ENCODE assay signal across 18 cellular contexts in the genomic region with DNA sequence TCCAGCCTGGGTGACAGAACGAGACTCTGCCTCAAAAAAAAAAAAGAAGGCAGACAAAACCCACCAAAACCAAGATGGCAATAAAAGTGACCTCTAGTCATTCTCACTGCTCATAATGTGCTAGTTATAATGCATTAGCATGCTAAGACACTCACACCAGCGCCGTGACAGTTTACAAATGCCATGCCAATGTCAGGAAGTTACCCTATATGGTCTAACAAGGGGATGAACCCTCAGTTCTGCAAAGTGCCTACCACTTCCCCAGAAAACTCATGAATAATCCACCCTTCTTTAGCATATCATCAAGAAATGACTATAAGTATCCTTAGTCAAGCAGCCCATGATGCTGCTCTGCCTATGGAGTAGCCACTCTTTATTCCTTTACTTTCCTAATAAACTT. TPM values are rescaled to one million over a fixed set of nuclear protein-coding genes. Genes with fewer than 3 reads are reported as not detected.
DNase-seq lines count a peak whose midpoint lies in the region; ATAC-seq and TF ChIP-seq lines count a peak whose summit lies in the region.
"Had no signal": no experiment of that assay in that cellular context is flagged by ENCODE, and none has a peak within 500 bp of the region (broad histone marks: within the 10 kb centered on the region; RNA-seq: fewer than 3 reads in every experiment).

No MANE protein-coding gene starts in this region.

- H3K4me2 ChIP-seq in BLaER1: no peak overlapping the region; the same call in 1 of the 2 replicates
- H3K4me2 ChIP-seq: PC-9 had no signal

- intact Hi-C loops in CD14-positive monocyte (cut with micrococcal nuclease): loop anchor here (10.0 kb wide), 4 partner anchors 106 to 796 kb away; a partner anchor contains a TSS

- H3K9ac ChIP-seq in BLaER1: no peak overlapping the region
- H3K9ac ChIP-seq: GM23248 had no signal

- H3K9me3 Mint-ChIP-seq in CD14-positive monocyte: no peaks in the 10 kb centered on the region

- no peaks in the 10 kb centered on the region for H3K36me3 Mint-ChIP-seq in CD14-positive monocyte

- H3K4me3 Mint-ChIP-seq in CD14-positive monocyte: no peak overlapping the region

- H3K27ac Mint-ChIP-seq in CD14-positive monocyte: peak overlapping the region in 6 of 7 donors; percentile 49 to 91 (median 74)

- peak; percentile 67 for DNase-seq in CD14-positive monocyte (ENCODE audit: low spot score)
- no peak for DNase-seq in epithelial cell of prostate (ENCODE audit: low read depth, low spot score)
- DNase-seq in RKO (ENCODE audit: low spot score): no peak
- DNase-seq: ACHN, AML-193, DND-41, GM23248, HCEC 1CT, NCI-H1092, NCI-H146, NCI-H2081, NCI-H510A, NCI-H774, PC-9 had no signal

- H3K4me1 Mint-ChIP-seq in CD14-positive monocyte: peaks cover 39% of the 10 kb centered on the region

- H3K36me3 ChIP-seq in BLaER1: no peaks in the 10 kb centered on the region

- H3K27ac ChIP-seq in BLaER1: peak overlapping the region; percentile 61; the same call in 1 of the 2 replicates
- peak overlapping the region; percentile 89 for H3K27ac ChIP-seq in epithelial cell of prostate
- peak overlapping the region in 18 of 21 experiments; percentile 26 to 93 (median 81) for H3K27ac ChIP-seq in skin epidermis
- H3K27ac ChIP-seq: GM23248, PC-9 had no signal

- no peak overlapping the region for H3K4me3 ChIP-seq in BLaER1
- H3K4me3 ChIP-seq in skin epidermis: no peak overlapping the region
- H3K4me3 ChIP-seq: GM23248, PC-9 had no signal

- ATAC-seq in GM19455 (IDR thresholded peaks at IDR 0.05; ENCODE audit: unreplicated experiment): no peak
- ATAC-seq in GM21447 (IDR thresholded peaks at IDR 0.05; ENCODE audit: unreplicated experiment): no peak

- peaks cover 31% of the 10 kb centered on the region for H3K4me1 ChIP-seq in BLaER1

- peaks cover 0 to 4% (median 0%) of the 10 kb centered on the region in 3 donors for H3K27me3 Mint-ChIP-seq in CD14-positive monocyte (ENCODE audit: low read depth in 3 of 3)

- H4K20me1 ChIP-seq in BLaER1: peaks cover 2% of the 10 kb centered on the region; the same call in 1 of the 2 replicates

- H3K27me3 ChIP-seq in BLaER1: no peaks in the 10 kb centered on the region

- no peak for TF ChIP-seq CTCF in CD14-positive monocyte (IDR thresholded peaks at IDR 0.05)

- H3K9me3 ChIP-seq in BLaER1: no peaks in the 10 kb centered on the region

RNA-seq across cellular contexts. Expression of a gene that starts 4.6 kb away (rescaled TPM):
- polyA plus RNA-seq in CD14-positive monocyte: 10 to 100 TPM; 13.8 to 25.6 TPM
